In the genomic region with DNA sequence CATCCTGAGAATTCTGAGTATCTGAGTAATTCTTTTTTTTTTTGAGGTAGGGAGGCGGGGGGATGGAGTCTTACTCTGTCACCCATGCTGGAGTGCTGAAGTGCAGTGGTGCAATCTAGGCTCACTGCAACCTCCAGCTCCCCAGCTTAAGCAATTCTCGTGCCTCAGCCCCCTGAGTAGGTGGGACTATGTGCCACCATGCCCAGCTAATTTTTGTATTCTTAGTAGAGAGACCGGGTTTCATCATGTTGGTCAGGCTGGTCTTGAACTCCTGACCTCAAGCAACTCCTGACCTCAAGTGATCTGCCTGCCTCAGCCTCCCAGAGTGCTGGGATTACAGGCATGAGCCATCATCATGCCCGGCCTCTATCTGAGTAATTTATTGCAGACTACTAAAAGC, we compare ENCODE assay signal across 1 cellular context.
TF ChIP-seq lines count a peak whose summit lies in the region.

No MANE protein-coding gene starts in this region.

TF ChIP-seq in HepG2, 621 proteins besides CTCF, POLR2A, EP300 and RAD21:
- TF ChIP-seq MIXL1 (CRISPR knock-in tag; IDR thresholded peaks at IDR 0.05), result no peak
- no peak for TF ChIP-seq RARA (CRISPR knock-in tag; IDR thresholded peaks at IDR 0.05)
- TF ChIP-seq ZNF430 (CRISPR knock-in tag; IDR thresholded peaks at IDR 0.05), result no peak
TF ChIP-seq in HepG2: peak in this region for 0.
